Comparison of ENCODE assay signal across 25 cellular contexts in the genomic region with DNA sequence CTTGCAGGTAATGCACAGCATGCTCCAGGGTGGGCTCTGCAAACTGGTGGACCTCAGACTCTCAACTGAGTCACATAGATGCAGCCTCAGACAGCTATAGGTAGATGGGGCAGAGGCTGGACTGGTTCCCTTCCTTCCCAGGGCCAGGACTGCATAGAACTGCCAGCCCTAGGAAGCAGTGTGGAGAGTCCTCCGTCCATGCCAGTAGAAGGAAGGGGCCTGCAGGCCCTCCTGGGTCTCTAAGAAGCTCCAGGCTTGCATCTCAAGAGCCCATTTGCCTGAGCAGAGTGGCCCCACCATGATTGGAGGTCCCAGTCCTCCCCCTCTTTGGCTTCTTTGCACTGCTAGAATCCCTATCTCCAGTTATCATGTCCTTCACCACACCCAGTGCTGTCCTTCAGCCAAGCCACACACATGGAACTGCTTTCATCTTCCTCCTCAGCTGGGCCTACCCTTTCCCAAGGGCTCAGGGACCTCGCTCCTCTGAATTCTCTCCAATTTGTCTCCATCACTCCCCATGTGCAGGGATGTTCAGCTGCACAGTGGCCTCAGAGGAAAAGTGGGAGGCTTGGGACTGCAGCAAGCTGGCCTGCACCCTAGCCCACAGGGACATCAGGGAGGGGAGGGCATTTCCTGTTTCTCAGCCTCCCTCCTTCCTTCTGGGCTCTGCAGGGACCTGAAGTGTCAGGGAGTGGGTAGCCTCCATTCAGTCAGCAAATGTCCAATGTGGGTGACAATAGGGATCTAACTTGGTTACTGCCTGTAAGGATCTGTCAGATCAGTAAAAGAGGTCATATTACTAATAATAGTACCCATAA.
DNase-seq lines count a peak whose midpoint lies in the region; ATAC-seq and TF ChIP-seq lines count a peak whose summit lies in the region.
"Had no signal": no experiment of that assay in that cellular context is flagged by ENCODE, and none has a peak within 500 bp of the region (broad histone marks: within the 10 kb centered on the region; RNA-seq: fewer than 3 reads in every experiment).

No MANE protein-coding gene starts in this region.

- H3K27me3 ChIP-seq in left ventricle myocardium inferior (ENCODE audit: low read depth) (no peaks in the 10 kb centered on the region), H7 (ENCODE audit: control insufficient read depth, insufficient read depth, low read length) (no peaks in the 10 kb centered on the region), vagina (no peaks in the 10 kb centered on the region)
- H3K27me3 ChIP-seq: MG63 had no signal

- H3K4me3 ChIP-seq in left ventricle myocardium inferior: no peak overlapping the region
- H3K4me3 ChIP-seq in H7 (ENCODE audit: insufficient read depth, low read depth, low read length): no peak overlapping the region
- H3K4me3 ChIP-seq in vagina: no peak overlapping the region
- H3K4me3 ChIP-seq: MG63 had no signal

- no peaks in the 10 kb centered on the region for H3K9me3 ChIP-seq in left ventricle myocardium inferior (replicated peaks)
- no peaks in the 10 kb centered on the region for H3K9me3 ChIP-seq in vagina
- H3K9me3 ChIP-seq: MG63 had no signal

- no peak for DNase-seq in left ventricle myocardium inferior
- DNase-seq in cardiac septum (ENCODE audit: low spot score): no peak
- peak; percentile 8 for DNase-seq in H7
- DNase-seq in iPS-NIHi7 (ENCODE audit: extremely low spot score): peak; percentile 5
- peak; percentile 74 to 78 for DNase-seq in vagina (ENCODE audit: extremely low spot score in 2 of 2)
- no peak for DNase-seq in NCI-H82 treated with DMSO at 0.1 percent for 48 hours (lab: John Stamatoyannopoulos, UW; ENCODE audit: unreplicated experiment)
- DNase-seq: 8988T; ACHN; C1 segment of cervical spinal cord; CD4-positive, alpha-beta memory T cell; COR-L47; DMS53; IMR-90; KG1; MG63; NCI-H1048; NCI-H1417; NCI-H1694; NCI-H2029 treated with DMSO at 0.1 percent for 48 hours; NCI-H446 treated with DMSO at 0.1 percent for 48 hours; NCI-H526 treated with DMSO at 0.1 percent for 48 hours; RPMI8226; SHP77 treated with DMSO at 0.1 percent for 48 hours had no signal

- intact Hi-C loops in left ventricle myocardium inferior (cut with micrococcal nuclease) (no loop called here), cardiac septum (cut with DNase I) (no loop called here), vagina (cut with DNase I) (no loop called here)

- no peak for ATAC-seq in HG02759 (IDR thresholded peaks at IDR 0.05; ENCODE audit: unreplicated experiment)
- ATAC-seq in HG03354 (IDR thresholded peaks at IDR 0.05; ENCODE audit: poor library complexity, severe bottlenecking, unreplicated experiment): no peak

- H3K4me1 ChIP-seq in left ventricle myocardium inferior (peaks cover 50% of the 10 kb centered on the region), vagina (peaks cover 15% of the 10 kb centered on the region)

- H3K27ac ChIP-seq in left ventricle myocardium inferior (replicated peaks) (peak overlapping the region; percentile 44), vagina (no peak overlapping the region)

- no peak for TF ChIP-seq POLR2A in vagina (IDR thresholded peaks at IDR 0.05)

- TF ChIP-seq CTCF in left ventricle myocardium inferior (IDR thresholded peaks at IDR 0.05; ENCODE audit: borderline replicate concordance): no peak
- TF ChIP-seq CTCF in vagina (IDR thresholded peaks at IDR 0.05): no peak

- no peaks in the 10 kb centered on the region for H3K36me3 ChIP-seq in left ventricle myocardium inferior
- no peaks in the 10 kb centered on the region for H3K36me3 ChIP-seq in H7 (replicated peaks; ENCODE audit: control insufficient read depth, insufficient read depth, low read length)
- H3K36me3 ChIP-seq in vagina: no peaks in the 10 kb centered on the region
- H3K36me3 ChIP-seq: MG63 had no signal

Comparison
In these comparisons a context has a peak if more than half of its experiments do, and no peak if none do; other contexts are left out.
1. DNase-seq: peak in H7 (single experiment), iPS-NIHi7 (single experiment) and vagina (2 of 2); none in left ventricle myocardium inferior (single experiment), cardiac septum (single experiment) and NCI-H82 treated with DMSO at 0.1 percent for 48 hours (single experiment).